ENCODE assay signal across 9 cellular contexts in the genomic region with DNA sequence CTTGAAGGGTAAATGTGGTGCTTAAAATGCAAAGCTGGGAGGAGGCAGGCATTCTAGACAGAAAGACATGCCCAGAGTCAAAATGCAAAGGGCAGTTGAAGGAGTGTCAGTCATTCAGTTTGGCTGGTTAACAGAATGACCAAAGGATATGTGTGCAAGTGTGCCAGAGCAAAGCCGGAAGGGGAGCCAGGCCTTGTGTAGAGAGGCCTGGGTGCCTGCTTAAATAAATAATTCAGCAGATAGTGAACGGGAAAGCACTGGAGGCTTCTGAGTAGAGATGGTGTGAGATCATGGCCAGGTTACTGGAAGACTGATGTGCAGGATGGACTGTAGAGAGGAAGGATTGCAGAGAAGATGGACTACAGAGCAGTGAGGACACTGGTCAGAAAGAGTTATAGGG.
"Had no signal": no experiment of that assay in that cellular context is flagged by ENCODE, and none has a peak within 500 bp of the region (broad histone marks: within the 10 kb centered on the region; RNA-seq: fewer than 3 reads in every experiment).

No MANE protein-coding gene starts in this region.

- H3K9me3 ChIP-seq: HAP-1 had no signal

- ATAC-seq: HCT116 had no signal

- DNase-seq: GOT3, H7, HFFc6, KBM-7 had no signal

- H3K27me3 Mint-ChIP-seq: IgD-negative memory B cell had no signal

- H3K9ac ChIP-seq: KMS-11 had no signal

- H3K4me3 ChIP-seq: HAP-1 had no signal

- H3K27ac ChIP-seq: HL-60, KMS-11 had no signal

- H3K9me3 Mint-ChIP-seq: HFFc6 had no signal

- H3K4me3 Mint-ChIP-seq: HFFc6, IgD-negative memory B cell had no signal

- H3K36me3 ChIP-seq: HAP-1 had no signal

- H3K4me2 ChIP-seq: KMS-11 had no signal

- H3K27ac Mint-ChIP-seq: HFFc6, IgD-negative memory B cell had no signal
